Comparison of ENCODE assay signal across 25 cellular contexts in the genomic region with DNA sequence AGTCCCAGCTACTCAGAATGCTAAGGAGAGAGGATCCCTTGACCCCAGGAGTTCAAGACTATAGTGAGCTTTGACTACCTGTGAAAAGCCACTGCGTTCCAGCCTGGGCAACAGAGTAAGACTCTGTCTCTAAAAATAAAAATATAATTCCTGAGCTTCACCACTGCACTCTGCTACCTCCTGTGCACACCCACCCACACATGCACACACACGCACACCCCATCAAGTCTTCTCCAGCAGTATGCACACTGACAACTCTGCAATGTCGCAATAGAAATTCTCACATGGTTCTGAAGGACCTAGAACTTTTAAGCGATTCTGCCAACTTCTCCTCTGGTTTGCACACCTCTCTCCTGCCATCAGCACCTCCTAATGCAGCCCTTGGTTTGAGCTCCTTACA. TPM values are rescaled to one million over a fixed set of nuclear protein-coding genes. Genes with fewer than 3 reads are reported as not detected.
"Had no signal": no experiment of that assay in that cellular context is flagged by ENCODE, and none has a peak within 500 bp of the region (broad histone marks: within the 10 kb centered on the region; RNA-seq: fewer than 3 reads in every experiment).

No MANE protein-coding gene starts in this region.

- H3K36me3 ChIP-seq: gastrocnemius medialis, heart left ventricle, left lung, neutrophil, pancreas, right lobe of liver, thyroid gland had no signal

- H3K27ac ChIP-seq: coronary artery, gastrocnemius medialis, heart left ventricle, hepatocyte, left lung, neutrophil, pancreas, right lobe of liver, thyroid gland had no signal

- H3K4me1 ChIP-seq: gastrocnemius medialis, heart left ventricle, left lung, pancreas, right lobe of liver, thyroid gland had no signal

- DNase-seq: dermis blood vessel endothelial cell; effector memory CD8-positive, alpha-beta T cell; gastrocnemius medialis; heart left ventricle; kidney; left lung; mesenchymal stem cell; mucosa of descending colon; naive B cell; pancreas; right lobe of liver; small intestine; stimulated activated CD4-positive, alpha-beta T cell treated with anti-CD3 and anti-CD28 coated beads, Interleukin-15, amount 100 ng/mL, for 24 hours; stimulated activated CD4-positive, alpha-beta T cell treated with anti-CD3 and anti-CD28 coated beads, Interleukin-2, amount 100 ng/mL, for 48 hours; stimulated activated naive B cell treated with anti-CD40 and anti-IgM and Interleukin-4, amounts not matched to agents 10 μg/mL and 1 μg/mL and 100 μg/mL, for 72 hours; stimulated activated naive CD8-positive, alpha-beta T cell treated with anti-CD3 and anti-CD28 coated beads, Interleukin-15, amount 100 ng/mL, for 72 hours; thyroid gland; trophoblast cell had no signal

- H3K9me3 ChIP-seq: gastrocnemius medialis, left lung, mucosa of descending colon, neutrophil, pancreas, right lobe of liver, thyroid gland had no signal

- ATAC-seq: effector memory CD8-positive, alpha-beta T cell; gastrocnemius medialis; heart left ventricle; left lung; mucosa of descending colon; natural killer cell treated with Interleukin-12 subunit alpha and Interleukin-12 subunit beta and Interleukin-15 and Interleukin-18, amount 100 ng/mL, for 72 hours; pancreas; right lobe of liver; stimulated activated naive B cell treated with anti-CD40 and anti-IgM and Interleukin-4, amounts not matched to agents 10 μg/mL and 1 μg/mL and 100 μg/mL, for 72 hours; stimulated activated naive CD8-positive, alpha-beta T cell treated with anti-CD3 and anti-CD28 coated beads, Interleukin-15, amount 100 ng/mL, for 72 hours had no signal

- H3K4me3 ChIP-seq: coronary artery, gastrocnemius medialis, heart left ventricle, hepatocyte, left lung, mucosa of descending colon, pancreas, right lobe of liver, thyroid gland had no signal

- H3K27me3 ChIP-seq: gastrocnemius medialis, hepatocyte, pancreas, right lobe of liver, thyroid gland had no signal

RNA-seq across cellular contexts. Expression of a gene that starts 47.5 kb away (rescaled TPM):
- total RNA-seq: gastrocnemius medialis; lung microvascular endothelial cell; mucosa of descending colon; natural killer cell treated with Interleukin-12 subunit alpha and Interleukin-12 subunit beta and Interleukin-15 and Interleukin-18, amount 100 ng/mL, for 72 hours; neural crest cell; posterior vena cava; right lobe of liver had no signal

RNA-seq across cellular contexts. Expression of a gene that starts 48.1 kb away (rescaled TPM):
- total RNA-seq: natural killer cell treated with Interleukin-12 subunit alpha and Interleukin-12 subunit beta and Interleukin-15 and Interleukin-18, amount 100 ng/mL, for 72 hours had no signal
